18 cellular contexts compared by ENCODE assay signal in the genomic region with DNA sequence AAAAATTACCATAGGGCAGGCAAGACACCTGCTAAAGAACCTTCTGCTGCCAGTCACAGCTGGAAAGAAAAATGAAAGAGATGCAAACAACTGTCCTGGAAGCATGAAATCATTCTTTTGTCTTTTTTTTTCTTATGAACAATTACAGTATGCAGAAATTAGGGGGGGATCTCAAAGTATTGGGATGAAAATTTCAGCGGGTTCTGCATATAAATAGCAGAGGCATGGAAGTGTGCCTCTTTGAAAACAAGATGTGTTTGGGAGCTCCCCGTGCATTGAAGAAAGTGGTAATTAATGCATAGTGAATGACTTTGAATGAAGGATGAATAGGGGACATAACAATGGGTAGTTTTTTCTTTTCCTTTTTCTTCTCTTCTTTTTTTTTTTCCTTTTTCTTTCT.
"Had no signal": no experiment of that assay in that cellular context is flagged by ENCODE, and none has a peak within 500 bp of the region (broad histone marks: within the 10 kb centered on the region; RNA-seq: fewer than 3 reads in every experiment).

No MANE protein-coding gene starts in this region.

- ATAC-seq: activated CD4-positive, CD25-positive, alpha-beta regulatory T cell treated with anti-CD3 and anti-CD28 coated beads, Interleukin-2, amount 50 U/mL, for 24 hours; activated T-cell treated with anti-CD3 and anti-CD28 coated beads, Interleukin-2, amount 50 U/mL, for 72 hours; heart right ventricle; left colon; pancreas; psoas muscle had no signal

- H3K9me3 ChIP-seq: heart right ventricle, pancreas, psoas muscle, right atrium auricular region, thoracic aorta, vagina had no signal

- H3K4me3 ChIP-seq: cardiac muscle cell, heart right ventricle, pancreas, psoas muscle, right atrium auricular region, thoracic aorta, vagina had no signal

- H3K27ac ChIP-seq: cardiac muscle cell, heart right ventricle, pancreas, psoas muscle, right atrium auricular region, thoracic aorta, vagina had no signal

- H3K4me1 ChIP-seq: heart right ventricle, pancreas, psoas muscle, right atrium auricular region, vagina had no signal

- H3K36me3 ChIP-seq: cardiac muscle cell, heart right ventricle, pancreas, right atrium auricular region, thoracic aorta, vagina had no signal

- H3K27me3 ChIP-seq: cardiac muscle cell, heart right ventricle, pancreas, right atrium auricular region, vagina had no signal

- DNase-seq: activated CD4-positive, alpha-beta memory T cell treated with anti-CD3 and anti-CD28 coated beads, Interleukin-2, amount 10 ng/mL, durations not matched to agents 7 days and 5 days; activated CD4-positive, alpha-beta T cell treated with anti-CD3 and anti-CD28 coated beads, Interleukin-2, amount 10 ng/mL, durations not matched to agents 24 days and 14 days; activated effector memory CD4-positive, alpha-beta T cell treated with Interleukin-2 at 50 U/mL for 16 hours; activated naive CD4-positive, alpha-beta T cell treated with anti-CD3 and anti-CD28 coated beads, Interleukin-2, amount 10 ng/mL, durations not matched to agents 7 days and 5 days; activated T-cell treated with anti-CD3 and anti-CD28 coated beads, Interleukin-2, amount 50 U/mL, for 72 hours; cortex of kidney; heart right ventricle; islet precursor cell; left colon; pancreas; psoas muscle; stimulated activated CD4-positive, alpha-beta T cell treated with anti-CD3 and anti-CD28 coated beads, Interleukin-4, amount 100 ng/mL, for 24 hours; stimulated activated naive CD4-positive, alpha-beta T cell treated with Interleukin-2 at 50 U/mL for 16 hours had no signal
